Comparison of ENCODE assay signal across 8 cellular contexts in the genomic region with DNA sequence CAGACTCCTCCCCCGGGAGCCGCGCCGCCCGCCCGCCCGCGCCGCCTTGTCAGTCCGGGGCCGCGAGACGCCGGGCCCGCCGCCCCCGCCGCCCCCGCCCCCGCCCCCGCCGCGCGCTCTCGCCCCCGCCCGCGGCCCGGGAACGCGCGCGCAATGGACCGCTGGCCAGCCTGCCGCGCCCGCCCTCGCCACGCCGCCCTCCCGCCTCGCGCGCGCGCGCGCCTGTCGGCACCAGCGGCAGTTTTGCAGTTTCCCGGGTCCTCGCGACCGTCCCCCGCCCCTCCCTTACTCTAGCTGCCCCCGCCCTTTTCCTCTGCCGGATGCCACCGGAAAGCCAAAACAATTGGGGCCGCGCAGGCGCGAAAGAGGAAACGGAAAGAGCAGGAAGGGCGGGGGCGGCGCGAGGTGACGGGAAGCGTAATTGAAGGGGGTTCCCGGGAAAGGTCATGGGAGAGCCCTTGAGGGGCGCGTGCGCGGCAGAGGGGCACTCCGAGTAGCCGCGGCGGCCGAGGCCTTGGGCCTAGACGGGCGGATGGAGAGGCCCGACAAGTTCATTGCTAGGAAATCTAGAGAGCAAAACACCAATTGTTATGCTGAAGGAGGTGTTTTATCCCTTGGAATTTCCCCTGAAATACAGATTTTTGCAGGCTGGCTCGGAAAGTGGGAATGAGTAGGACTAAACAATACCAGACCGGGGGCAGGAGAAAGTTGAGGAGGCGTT. TPM values are rescaled to one million over a fixed set of nuclear protein-coding genes. Genes with fewer than 3 reads are reported as not detected.
DNase-seq lines count a peak whose midpoint lies in the region; ATAC-seq, FAIRE-seq and TF ChIP-seq lines count a peak whose summit lies in the region.

No MANE protein-coding gene starts in this region.

- H3K27ac Mint-ChIP-seq in immature natural killer cell: peak overlapping the region; percentile 98 to 100 (median 99)

- TF ChIP-seq CTCF in AG04450 (IDR thresholded peaks at IDR 0.05; ENCODE audit: low read depth, low read length) (no peak), WI38 (IDR thresholded peaks at IDR 0.05; ENCODE audit: low read depth, low read length) (no peak), bronchial epithelial cell (IDR thresholded peaks at IDR 0.05; ENCODE audit: insufficient read depth, low read length, severe bottlenecking) (no peak), spleen (IDR thresholded peaks at IDR 0.05 in 8 of 11, conservative IDR thresholded peaks at IDR 0.05 in 3 of 11) (peak in 2 of 11 experiments; percentile 8 to 11)

- no peaks in the 10 kb centered on the region for H3K9me3 Mint-ChIP-seq in immature natural killer cell

- 0 to 2% (median 1%) methylated on average over 39 to 85 of the region's 85 CpGs for WGBS in spleen, 5 donors

- H3K4me3 ChIP-seq in AG04450 (ENCODE audit: low read depth, low read length) (peak overlapping the region; percentile 68), WI38 (ENCODE audit: low read depth, low read length) (peak overlapping the region; percentile 88), bronchial epithelial cell (ENCODE audit: low read depth, low read length) (peak overlapping the region; percentile 75), spleen (peak overlapping the region; percentile 30 to 88 (median 74))

- H3K36me3 Mint-ChIP-seq in immature natural killer cell: peaks cover 0 to 4% (median 3%) of the 10 kb centered on the region in 3 donors

- TF ChIP-seq POLR2A in spleen (IDR thresholded peaks at IDR 0.05): peak in 1 of 3 donors; percentile 52

- DNase-seq in AG04450 (ENCODE audit: low read depth, low spot score) (peak; percentile 85), NCI-H2196 treated with DMSO at 0.1 percent for 48 hours (lab: John Stamatoyannopoulos, UW; ENCODE audit: unreplicated experiment) (peak; percentile 98), bronchial epithelial cell (ENCODE audit: low read depth) (peak; percentile 82), immature natural killer cell (peak; percentile 99), spleen (peak; percentile 99)

- H3K27me3 ChIP-seq in AG04450 (ENCODE audit: control insufficient read depth, insufficient read depth, low read length) (no peaks in the 10 kb centered on the region), bronchial epithelial cell (ENCODE audit: control insufficient read depth, insufficient read depth, low read length) (no peaks in the 10 kb centered on the region), spleen (replicated peaks in 1 of 7) (no peaks in the 10 kb centered on the region)

- peak overlapping the region; percentile 98 for H3K27ac ChIP-seq in AG04450 (ENCODE audit: low read depth, low read length)
- peak overlapping the region; percentile 96 to 99 (median 99) for H3K27ac ChIP-seq in spleen

- H3K4me1 Mint-ChIP-seq in immature natural killer cell: peaks cover 56 to 61% of the 10 kb centered on the region in 2 donors

- H3K4me3 Mint-ChIP-seq in immature natural killer cell: peak overlapping the region; percentile 90 to 98 (median 94)

- peak; percentile 64 for ATAC-seq in GM18907 (IDR thresholded peaks at IDR 0.05; ENCODE audit: unreplicated experiment)
- peak; percentile 42 for ATAC-seq in HG03139 (IDR thresholded peaks at IDR 0.05; ENCODE audit: unreplicated experiment)

- peaks cover 37 to 56% (median 47%) of the 10 kb centered on the region in 6 donors for H3K4me1 ChIP-seq in spleen

- no peak for FAIRE-seq in bronchial epithelial cell (lab: Jason Lieb, UNC)

- CTCF ChIA-PET in AG04450 (lab: Charles Lee): interaction anchor here (0.6 to 0.9 kb wide), 3 partner anchors 13 to 147 kb away, joined by 3 to 4 read pairs (median 3); no protein-coding TSS in a partner anchor

- peaks cover 19 to 39% (median 24%) of the 10 kb centered on the region in 3 donors for H3K27me3 Mint-ChIP-seq in immature natural killer cell (ENCODE audit: low read depth in 3 of 3)

- intact Hi-C loops in spleen (cut with DNase I; ENCODE audit: low total_unique reads): loop anchor here (10.0 kb wide), 1 partner anchor 173 kb away; a partner anchor contains a TSS

- H3K9me3 ChIP-seq in AG04450 (ENCODE audit: control insufficient read depth, insufficient read depth, low read length) (no peaks in the 10 kb centered on the region), spleen (no peaks in the 10 kb centered on the region)

- H3K36me3 ChIP-seq in bronchial epithelial cell (ENCODE audit: control insufficient read depth, insufficient read depth, low read length): no peaks in the 10 kb centered on the region
- H3K36me3 ChIP-seq in spleen: no peaks in the 10 kb centered on the region

- POLR2A ChIA-PET in AG04450 (lab: Yijun Ruan, JAX): interaction anchor here (1.0 to 1.6 kb wide), 3 partner anchors 50 to 170 kb away, joined by 3 to 6 read pairs (median 5); a partner anchor contains a TSS

RNA-seq across cellular contexts. Expression of a gene that starts 0.4 kb away (rescaled TPM):
- polyA plus RNA-seq in AG04450 (2011; rRNA removed) (21.9 and 26.1 TPM in 2 replicates), immature natural killer cell (10 to 100 TPM; 31.3 to 79.2 (median 51.1) TPM), spleen (10 to 100 TPM; 15.6 to 19.1 (median 16.6) TPM)
- polyA minus RNA-seq in AG04450 (2011; rRNA and poly(A)+ RNA removed): 16.3 and 26.6 TPM in 2 replicates
- total RNA-seq in bronchial epithelial cell (26.6 and 47.7 TPM in 2 replicates), spleen (10 to 100 TPM; 57.4 to 80.8 (median 61.4) TPM)

Comparison
In these comparisons a context has a peak if more than half of its experiments do, and no peak if none do; other contexts are left out.
1. Peak in every context shown above with its lines: DNase-seq, ATAC-seq, H3K4me3 ChIP-seq and H3K27ac ChIP-seq.